ENCODE assay signal across 14 cellular contexts in the genomic region with DNA sequence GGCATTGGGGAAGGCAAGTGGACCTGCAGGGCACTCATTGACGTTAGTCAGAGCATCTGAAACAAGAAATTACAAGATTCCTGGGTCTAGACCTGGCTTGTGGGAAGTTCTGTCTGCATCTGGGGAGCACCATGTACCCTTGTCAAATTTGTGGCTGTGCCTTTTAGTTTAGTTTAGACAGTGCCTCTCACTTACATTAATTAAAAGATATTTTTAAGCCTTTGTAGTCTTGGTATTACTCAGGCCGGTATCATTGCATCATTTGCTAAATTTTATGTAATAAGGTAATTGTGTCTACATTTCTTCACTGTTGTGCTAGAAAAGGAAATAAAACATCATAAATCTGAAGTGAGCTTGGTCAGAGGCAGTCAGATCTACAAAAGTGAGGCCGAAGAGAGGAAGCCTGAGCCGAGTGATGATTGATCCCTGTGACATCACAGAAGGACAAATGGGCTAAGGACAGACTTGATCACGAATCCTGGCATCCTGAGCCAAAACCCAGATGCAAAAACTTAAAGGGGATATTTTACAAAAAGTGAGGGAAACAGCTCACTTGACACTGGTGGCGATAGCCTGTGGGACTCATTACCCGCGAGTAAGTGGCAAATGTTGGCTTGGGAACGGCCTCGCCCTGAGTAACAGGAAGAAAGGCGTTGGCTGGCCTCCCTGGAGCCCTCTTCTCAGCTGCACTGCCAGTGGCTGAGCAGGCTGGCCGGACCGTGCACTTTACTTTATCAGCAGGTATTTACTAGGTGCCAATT.
DNase-seq lines count a peak whose midpoint lies in the region; ATAC-seq, FAIRE-seq and TF ChIP-seq lines count a peak whose summit lies in the region.
"Had no signal": no experiment of that assay in that cellular context is flagged by ENCODE, and none has a peak within 500 bp of the region (broad histone marks: within the 10 kb centered on the region; RNA-seq: fewer than 3 reads in every experiment).

No MANE protein-coding gene starts in this region.

- H3K4me2 ChIP-seq in IMR-90 (ENCODE audit: low read depth, low read length) = no peak overlapping the region
- peak overlapping the region; percentile 34 for H3K4me2 ChIP-seq in keratinocyte (ENCODE audit: control insufficient read depth, extremely low read depth, insufficient read depth, low read depth, low read length)

- no peak overlapping the region for H2AK9ac ChIP-seq in IMR-90 (replicated peaks; ENCODE audit: low read depth, low read length, poor library complexity)

- H3K14ac ChIP-seq in IMR-90 (replicated peaks; ENCODE audit: low read depth, low read length) = no peak overlapping the region

- H3K9me1 ChIP-seq in IMR-90 (ENCODE audit: insufficient read depth, low read length) (peaks cover 15% of the 10 kb centered on the region; the same call in 1 of the 2 replicates), keratinocyte (ENCODE audit: control insufficient read depth, extremely low read depth, insufficient read depth, low read length) (no peaks in the 10 kb centered on the region)

- no peaks in the 10 kb centered on the region for H3K27me3 ChIP-seq in IMR-90 (ENCODE audit: control insufficient read depth, insufficient read depth, low read length)
- H3K27me3 ChIP-seq in keratinocyte (ENCODE audit: control insufficient read depth, extremely low read depth, insufficient read depth, low read length) = no peaks in the 10 kb centered on the region
- no peaks in the 10 kb centered on the region for H3K27me3 ChIP-seq in spleen (replicated peaks in 1 of 7)
- H3K27me3 ChIP-seq: foreskin keratinocyte had no signal

- in situ Hi-C loops in IMR-90 (cut with MboI; ENCODE audit: low sequenced_read_pairs) = no loop called here

- TF ChIP-seq RAD21 in IMR-90 (IDR thresholded peaks at IDR 0.05; ENCODE audit: low read length) = no peak

- H2BK120ac ChIP-seq in IMR-90 (ENCODE audit: low read depth, low read length) = no peak overlapping the region

- dilution Hi-C loops in IMR-90 (cut with HindIII; ENCODE audit: low sequenced_read_pairs, unreplicated experiment) (no loop called here), keratinocyte (cut with MboI; ENCODE audit: extremely low pct_ligation_motif_present, low sequenced_read_pairs) (no loop called here)

- TF ChIP-seq POLR2A in IMR-90 (IDR thresholded peaks at IDR 0.05; ENCODE audit: low read depth, low read length) (no peak), spleen (IDR thresholded peaks at IDR 0.05) (no peak)

- H3K4ac ChIP-seq in IMR-90 (ENCODE audit: low read depth, low read length) = 0 out of 2 replicates have a peak overlapping the region, but pooled peaks have one; percentile 25

- no peak overlapping the region for H3K27ac ChIP-seq in IMR-90 (ENCODE audit: insufficient read depth, low read length)
- H3K27ac ChIP-seq in keratinocyte (ENCODE audit: control insufficient read depth, insufficient read depth, low read length) = peak overlapping the region; percentile 16
- peak overlapping the region in 7 of 8 donors; percentile 4 to 75 (median 67) for H3K27ac ChIP-seq in spleen
- H3K27ac ChIP-seq: foreskin keratinocyte had no signal

- H3K9me3 ChIP-seq in IMR-90 (ENCODE audit: control insufficient read depth, insufficient read depth, low read length) = 0 out of 2 replicates have a peak, but pooled peaks cover 2% of the 10 kb centered on the region
- H3K9me3 ChIP-seq in keratinocyte (ENCODE audit: control insufficient read depth, low read depth, low read length) = no peaks in the 10 kb centered on the region
- H3K9me3 ChIP-seq in spleen = no peaks in the 10 kb centered on the region
- H3K9me3 ChIP-seq: HAP-1 had no signal

- FAIRE-seq in keratinocyte (lab: Jason Lieb, UNC) = no peak

- H3K4me3 ChIP-seq in IMR-90 (ENCODE audit: insufficient read depth, low read depth, low read length) (no peak overlapping the region), keratinocyte (ENCODE audit: control insufficient read depth in 2 of 3, extremely low read depth in 1 of 3, insufficient read depth in 2 of 3, low read depth in 1 of 3, low read length in 3 of 3) (peak overlapping the region in 1 of 3 experiments; percentile 14), spleen (no peak overlapping the region)
- H3K4me3 ChIP-seq: HAP-1 had no signal

- WGBS in IMR-90 (ENCODE audit: extremely low coverage in 2 of 2, insufficient read length in 1 of 2), 2 experiments = 56% methylated on average over 7 of the region's 13 CpGs; no CpG with 5 or more reads in 1 of the 2 experiments
- WGBS in spleen, 5 donors = 34 to 47% (median 36%) methylated on average over 13 of the region's 13 CpGs

- POLR2A ChIA-PET in IMR-90 (lab: Charles Lee; ENCODE audit: unreplicated experiment) = no interaction called here

- no TSS peak for BruUV-seq in IMR-90 (replicated peaks; lab: Mats Ljungman, UMichigan)

- no peak overlapping the region for H3K9ac ChIP-seq in IMR-90 (ENCODE audit: low read depth, low read length)
- no peak overlapping the region for H3K9ac ChIP-seq in keratinocyte (ENCODE audit: control insufficient read depth, extremely low read depth, insufficient read depth, low read length)

- H3K4me1 ChIP-seq in IMR-90 (ENCODE audit: control insufficient read depth, insufficient read depth, low read length) (peaks cover 6% of the 10 kb centered on the region; the same call in 1 of the 2 replicates), keratinocyte (ENCODE audit: control insufficient read depth, extremely low read depth, insufficient read depth, low read length) (peaks cover 18% of the 10 kb centered on the region), spleen (peaks cover 8 to 75% (median 44%) of the 10 kb centered on the region in 6 donors)

- ATAC-seq in IMR-90 (ENCODE audit: low read depth) = no peak
- ATAC-seq: foreskin keratinocyte had no signal

- no peak overlapping the region; the same call in 1 of the 2 replicates for H4K5ac ChIP-seq in IMR-90 (ENCODE audit: low read depth, low read length)

- H3K36me3 ChIP-seq in IMR-90 (ENCODE audit: control insufficient read depth, insufficient read depth, low read length) (peaks cover 1% of the 10 kb centered on the region; the same call in 1 of the 2 replicates), keratinocyte (ENCODE audit: control insufficient read depth in 2 of 2, extremely low read depth in 1 of 2, insufficient read depth in 2 of 2, low read length in 2 of 2) (peaks cover 2 to 3% of the 10 kb centered on the region in 2 experiments), spleen (peaks cover 0 to 84% (median 1%) of the 10 kb centered on the region in 6 donors)

- H3K79me1 ChIP-seq in IMR-90 (ENCODE audit: low read depth in 1 of 2, low read length in 2 of 2) = no peaks in the 10 kb centered on the region; a peak in 1 of 4 replicates

- no peak overlapping the region for H4K8ac ChIP-seq in IMR-90 (ENCODE audit: low read depth in 2 of 2, low read length in 2 of 2)

- H2BK20ac ChIP-seq in IMR-90 (ENCODE audit: low read depth, low read length) = no peak overlapping the region

- no peaks in the 10 kb centered on the region for H3K79me2 ChIP-seq in keratinocyte (ENCODE audit: control insufficient read depth, insufficient read depth, low read length)

- H4K91ac ChIP-seq in IMR-90 (ENCODE audit: insufficient read depth, low read depth, low read length) = no peak overlapping the region

- H2AFZ ChIP-seq in IMR-90 (replicated peaks; ENCODE audit: low read length, poor library complexity) (no peak overlapping the region), keratinocyte (ENCODE audit: control insufficient read depth, low read length) (no peak overlapping the region)

- no peak for DNase-seq in IMR-90
- peak; percentile 48 for DNase-seq in amniotic epithelial cell (ENCODE audit: low read depth)
- DNase-seq in keratinocyte (ENCODE audit: low read depth, low spot score) = no peak
- no peak for DNase-seq in spleen
- no peak for DNase-seq in germinal center (ENCODE audit: low spot score)
- no peak for DNase-seq in occipital lobe (lab: John Stamatoyannopoulos, UW)
- DNase-seq in foreskin melanocyte = no peak
- no peak for DNase-seq in NCI-H2107 (lab: John Stamatoyannopoulos, UW)
- DNase-seq: naive B cell; NCI-H1694 treated with DMSO at 0.1 percent for 48 hours; stimulated activated CD4-positive, alpha-beta T cell treated with anti-CD3 and anti-CD28 coated beads, Interleukin-4, amount 100 ng/mL, for 24 hours; SW 1271 had no signal

- CTCF ChIA-PET in IMR-90 (lab: Yijun Ruan, JAX) = no interaction called here

- H4K20me1 ChIP-seq in IMR-90 (ENCODE audit: insufficient read depth, low read length) (no peaks in the 10 kb centered on the region), keratinocyte (ENCODE audit: control insufficient read depth, extremely low read depth, insufficient read depth, low read length) (no peaks in the 10 kb centered on the region)

- 0 out of 2 replicates have a peak overlapping the region, but pooled peaks have one; percentile 52 for H3K23ac ChIP-seq in IMR-90 (ENCODE audit: low read depth, low read length)

- H2BK15ac ChIP-seq in IMR-90 (ENCODE audit: low read depth, low read length) = no peak overlapping the region

- no peak overlapping the region for H3K56ac ChIP-seq in IMR-90 (ENCODE audit: extremely low read depth, insufficient read depth, low read length)

- no peak overlapping the region for H2BK5ac ChIP-seq in IMR-90 (ENCODE audit: low read depth, low read length, poor library complexity, severe bottlenecking)

- H3K18ac ChIP-seq in IMR-90 (ENCODE audit: low read depth, low read length) = no peak overlapping the region

- TF ChIP-seq CTCF in IMR-90 (conservative IDR thresholded peaks at IDR 0.05; ENCODE audit: low read depth, low read length) (no peak), keratinocyte (optimal IDR thresholded peaks at IDR 0.05 in 1 of 3, IDR thresholded peaks at IDR 0.05 in 1 of 3, conservative IDR thresholded peaks at IDR 0.05 in 1 of 3; ENCODE audit: extremely low read depth in 1 of 3, insufficient read depth in 2 of 3, low read length in 3 of 3) (no peak), spleen (IDR thresholded peaks at IDR 0.05 in 8 of 11, conservative IDR thresholded peaks at IDR 0.05 in 3 of 11) (no peak)

- intact Hi-C loops in IMR-90 (cut with micrococcal nuclease) (no loop called here), spleen (cut with DNase I; ENCODE audit: low total_unique reads) (no loop called here)

- H2AK5ac ChIP-seq in IMR-90 (ENCODE audit: low read depth, low read length) = no peak overlapping the region

TF ChIP-seq in IMR-90, 13 proteins besides CTCF, POLR2A, EP300 and RAD21:
- no peak for TF ChIP-seq MAFK (IDR thresholded peaks at IDR 0.05; ENCODE audit: low read depth, low read length)
- TF ChIP-seq CEBPB (IDR thresholded peaks at IDR 0.05; ENCODE audit: low read depth, low read length) = peak; percentile 48
- TF ChIP-seq CHD1 (IDR thresholded peaks at IDR 0.05; ENCODE audit: low read depth, low read length) = no peak
TF ChIP-seq in IMR-90: peak in this region for 1.
